ENCODE assay signal across 1 cellular context in genomic region chr11:75140269-75141138, GRCh38.
TF ChIP-seq lines count a peak whose summit lies in the region.

No MANE protein-coding gene starts in this region.

TF ChIP-seq in HCT116, 20 proteins besides CTCF, POLR2A, EP300 and RAD21 (continued from another document):
- no peak for TF ChIP-seq REST (IDR thresholded peaks at IDR 0.05; ENCODE audit: low read depth)
- TF ChIP-seq ZBTB33 (IDR thresholded peaks at IDR 0.05; ENCODE audit: extremely low read depth, insufficient replicate concordance, low read length), result no peak
- TF ChIP-seq ZFX (IDR thresholded peaks at IDR 0.05), result no peak
- TF ChIP-seq EGR1 (IDR thresholded peaks at IDR 0.05; ENCODE audit: low read depth), result no peak
- no peak for TF ChIP-seq ELF1 (IDR thresholded peaks at IDR 0.05; ENCODE audit: borderline replicate concordance, low read depth)
- TF ChIP-seq JUND (IDR thresholded peaks at IDR 0.05), result no peak
- TF ChIP-seq SRF (IDR thresholded peaks at IDR 0.05; ENCODE audit: low read depth), result no peak
- TF ChIP-seq YY1 (IDR thresholded peaks at IDR 0.05; ENCODE audit: extremely low read depth, insufficient replicate concordance, low read depth, low read length), result no peak
- TF ChIP-seq CBX3 (IDR thresholded peaks at IDR 0.05; ENCODE audit: low read depth), result no peak
- no peak for TF ChIP-seq MAX (IDR thresholded peaks at IDR 0.05)
